9 cellular contexts compared by ENCODE assay signal in genomic region chr11:12164061-12165014, GRCh38. TPM values are rescaled to one million over a fixed set of nuclear protein-coding genes. Genes with fewer than 3 reads are reported as not detected.
DNase-seq lines count a peak whose midpoint lies in the region; ATAC-seq and TF ChIP-seq lines count a peak whose summit lies in the region.
"Had no signal": no experiment of that assay in that cellular context is flagged by ENCODE, and none has a peak within 500 bp of the region (broad histone marks: within the 10 kb centered on the region; RNA-seq: fewer than 3 reads in every experiment).

No MANE protein-coding gene starts in this region.

- H3K27me3 ChIP-seq in mesenchymal stem cell (ENCODE audit: control insufficient read depth in 1 of 2, insufficient read depth in 1 of 2, low read length in 2 of 2) = no peaks in the 10 kb centered on the region
- H3K27me3 ChIP-seq in MG63 = no peaks in the 10 kb centered on the region

- H2BK15ac ChIP-seq in mesenchymal stem cell (ENCODE audit: low read depth, poor library complexity, severe bottlenecking) = no peak overlapping the region

- in situ Hi-C loops in astrocyte of the cerebellum (cut with HindIII; ENCODE audit: low sequenced_read_pairs) = loop anchor here (10.0 kb wide), 1 partner anchor 60 kb away; no protein-coding TSS in a partner anchor

- H3K4ac ChIP-seq in mesenchymal stem cell (ENCODE audit: low read depth in 1 of 2, low read length in 2 of 2) = peak overlapping the region in 1 of 2 experiments; percentile 63

- peak; percentile 63 for DNase-seq in AG08395 (ENCODE audit: low spot score)
- DNase-seq in HFF-Myc (ENCODE audit: extremely low read depth, low read depth) = peak; percentile 56
- peak; percentile 76 for DNase-seq in astrocyte of the cerebellum (ENCODE audit: low read depth)
- DNase-seq in mesenchymal stem cell = peak; percentile 95
- DNase-seq in DMS 273 treated with DMSO at 0.1 percent for 48 hours (lab: John Stamatoyannopoulos, UW) = no peak
- no peak for DNase-seq in NCI-H345 (lab: John Stamatoyannopoulos, UW)
- no peak for DNase-seq in MG63
- DNase-seq: NCI-H187 had no signal

- peaks cover 51% of the 10 kb centered on the region for H3K4me1 ChIP-seq in mesenchymal stem cell (ENCODE audit: control insufficient read depth, insufficient read depth, low read depth, low read length)

- peaks cover 4% of the 10 kb centered on the region for H3K79me1 ChIP-seq in mesenchymal stem cell (replicated peaks; ENCODE audit: low read length, poor library complexity, severe bottlenecking)

- peak overlapping the region; percentile 59 to 87 for H3K18ac ChIP-seq in mesenchymal stem cell (ENCODE audit: low read depth in 1 of 2, low read length in 2 of 2)

- H2AFZ ChIP-seq in mesenchymal stem cell (ENCODE audit: low read depth, low read length) = no peak overlapping the region

- H3K4me3 ChIP-seq in HFF-Myc (replicated peaks; ENCODE audit: low read depth, low read length) = no peak overlapping the region
- H3K4me3 ChIP-seq in astrocyte of the cerebellum (ENCODE audit: low read depth, low read length) = no peak overlapping the region
- H3K4me3 ChIP-seq in mesenchymal stem cell (ENCODE audit: insufficient read depth in 1 of 2, low read depth in 1 of 2, low read length in 2 of 2) = no peak overlapping the region
- no peak overlapping the region for H3K4me3 ChIP-seq in MG63

- H3K27ac ChIP-seq in mesenchymal stem cell (ENCODE audit: low read length, poor library complexity, severe bottlenecking) = peak overlapping the region; percentile 97

- H3K23ac ChIP-seq in mesenchymal stem cell (ENCODE audit: low read length in 2 of 2) = no peak overlapping the region

- H3K4me2 ChIP-seq in mesenchymal stem cell (ENCODE audit: low read length, poor library complexity, severe bottlenecking) = no peak overlapping the region

- H3K36me3 ChIP-seq in mesenchymal stem cell (ENCODE audit: control insufficient read depth in 1 of 2, insufficient read depth in 2 of 2, low read depth in 1 of 2, low read length in 2 of 2) (peaks cover 10 to 30% of the 10 kb centered on the region in 2 experiments), MG63 (peaks cover 46% of the 10 kb centered on the region)

- peak overlapping the region; percentile 52 for H4K91ac ChIP-seq in mesenchymal stem cell (ENCODE audit: low read length)

- H2BK120ac ChIP-seq in mesenchymal stem cell (ENCODE audit: low read depth, low read length) = peak overlapping the region; percentile 51

- WGBS in mesenchymal stem cell = 23% methylated on average over 3 of the region's 9 CpGs

- H2BK5ac ChIP-seq in mesenchymal stem cell (ENCODE audit: low read depth, low read length, poor library complexity, severe bottlenecking) = peak overlapping the region; percentile 59

- peak overlapping the region; percentile 50 for H3K9ac ChIP-seq in mesenchymal stem cell (ENCODE audit: low read length)

- no peak for ATAC-seq in HG03196 (IDR thresholded peaks at IDR 0.05; ENCODE audit: unreplicated experiment)

- H2AK5ac ChIP-seq in mesenchymal stem cell (ENCODE audit: low read length, severe bottlenecking) = peak overlapping the region; percentile 69

- H4K8ac ChIP-seq in mesenchymal stem cell (ENCODE audit: low read length) = peak overlapping the region; percentile 70

- no peaks in the 10 kb centered on the region for H3K9me3 ChIP-seq in mesenchymal stem cell (ENCODE audit: control insufficient read depth, low read length)
- H3K9me3 ChIP-seq in MG63 = no peaks in the 10 kb centered on the region

- no peak for TF ChIP-seq CTCF in HFF-Myc (IDR thresholded peaks at IDR 0.05; ENCODE audit: low read depth, low read length, missing control alignments)
- no peak for TF ChIP-seq CTCF in astrocyte of the cerebellum (IDR thresholded peaks at IDR 0.05; ENCODE audit: low read depth, low read length, missing control alignments)

- H3K14ac ChIP-seq in mesenchymal stem cell (ENCODE audit: low read length in 2 of 2) = no peak overlapping the region

- peak overlapping the region; percentile 49 to 79 for H2BK12ac ChIP-seq in mesenchymal stem cell (ENCODE audit: low read length in 2 of 2)

RNA-seq across cellular contexts. Expression of gene MICAL2, which starts 53.9 kb away (rescaled TPM):
- polyA plus RNA-seq in mesenchymal stem cell (2013, experiment 1 of 2) = 96.9 TPM
- polyA plus RNA-seq in mesenchymal stem cell (2013, experiment 2 of 2) = 100 TPM
- total RNA-seq in MG63 (2014; rRNA removed; shearing (Covaris generic); ENCODE audit: low replicate concordance) = 37.9 and 42.4 TPM in 2 replicates

Comparison
In these comparisons a context has a peak if more than half of its experiments do, and no peak if none do; other contexts are left out.
1. DNase-seq: peak in AG08395 (single experiment), HFF-Myc (single experiment), astrocyte of the cerebellum (single experiment) and mesenchymal stem cell (single experiment); none in DMS 273 treated with DMSO at 0.1 percent for 48 hours (single experiment), NCI-H345 (single experiment) and MG63 (single experiment).